Comparison of ENCODE assay signal across 14 cellular contexts in the genomic region with DNA sequence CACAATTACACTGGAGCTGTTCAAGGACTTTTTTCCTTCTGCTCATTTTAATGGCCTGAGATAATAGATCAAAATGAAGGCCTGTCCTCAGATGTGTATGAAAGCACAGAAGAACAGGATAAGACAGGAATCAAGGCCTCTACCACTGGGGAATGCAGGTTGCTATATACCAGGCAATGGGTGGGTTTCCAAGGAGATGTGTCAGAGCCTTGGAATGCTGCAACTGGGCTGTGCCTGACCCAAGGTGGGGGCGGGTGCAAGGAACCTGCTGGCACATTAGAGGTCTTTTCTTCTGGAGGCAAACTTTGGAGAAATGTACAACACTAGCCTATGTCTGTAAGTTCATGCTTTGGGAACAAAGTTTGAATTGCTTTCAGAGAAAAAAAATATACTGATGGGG. TPM values are rescaled to one million over a fixed set of nuclear protein-coding genes. Genes with fewer than 3 reads are reported as not detected.
DNase-seq lines count a peak whose midpoint lies in the region; FAIRE-seq and TF ChIP-seq lines count a peak whose summit lies in the region.
"Had no signal": no experiment of that assay in that cellular context is flagged by ENCODE, and none has a peak within 500 bp of the region (broad histone marks: within the 10 kb centered on the region; RNA-seq: fewer than 3 reads in every experiment).

No MANE protein-coding gene starts in this region.

- H3K27me3 Mint-ChIP-seq in MCF 10A (ENCODE audit: insufficient read depth, unreplicated experiment), result no peaks in the 10 kb centered on the region
- peaks cover 1% of the 10 kb centered on the region for H3K27me3 Mint-ChIP-seq in activated CD4-positive, alpha-beta memory T cell treated with anti-CD3 and anti-CD28 coated beads for 36 hours

- in situ Hi-C loops in ACHN (cut with HindIII; ENCODE audit: low pct_ligation_motif_present, low pct_unique_long_range_greater_than_20kb, low sequenced_read_pairs), result no loop called here

- no peaks in the 10 kb centered on the region for H4K20me1 ChIP-seq in keratinocyte (ENCODE audit: control insufficient read depth, extremely low read depth, insufficient read depth, low read length)

- no peaks in the 10 kb centered on the region for H3K79me2 ChIP-seq in keratinocyte (ENCODE audit: control insufficient read depth, insufficient read depth, low read length)

- peaks cover 6% of the 10 kb centered on the region for H3K36me3 Mint-ChIP-seq in MCF 10A (ENCODE audit: insufficient read depth, unreplicated experiment)
- no peaks in the 10 kb centered on the region for H3K36me3 Mint-ChIP-seq in activated CD4-positive, alpha-beta memory T cell treated with anti-CD3 and anti-CD28 coated beads for 36 hours

- H3K4me3 ChIP-seq in HUES64 (ENCODE audit: low read length) (no peak overlapping the region), keratinocyte (ENCODE audit: control insufficient read depth in 2 of 3, extremely low read depth in 1 of 3, insufficient read depth in 2 of 3, low read depth in 1 of 3, low read length in 3 of 3) (peak overlapping the region in 2 of 3 experiments; percentile 41 to 44)
- H3K4me3 ChIP-seq: K562, SJCRH30, spleen had no signal

- no peak overlapping the region for H3K27ac Mint-ChIP-seq in MCF 10A (ENCODE audit: low read depth, unreplicated experiment)
- H3K27ac Mint-ChIP-seq in activated CD4-positive, alpha-beta memory T cell treated with anti-CD3 and anti-CD28 coated beads for 36 hours, result no peak overlapping the region

- peak overlapping the region; percentile 50; the same call in 1 of the 2 replicates for H3K27ac ChIP-seq in HUES64 (ENCODE audit: low read depth, low read length)
- peak overlapping the region; percentile 99 for H3K27ac ChIP-seq in keratinocyte (ENCODE audit: control insufficient read depth, insufficient read depth, low read length)
- H3K27ac ChIP-seq in caudate nucleus (ENCODE audit: low read depth, low read length), result no peak overlapping the region
- H3K27ac ChIP-seq: SJCRH30, spleen had no signal

- H3K9me3 ChIP-seq in HUES64 (ENCODE audit: insufficient read depth, low read depth, low read length) (no peaks in the 10 kb centered on the region), keratinocyte (ENCODE audit: control insufficient read depth, low read depth, low read length) (peaks cover 2% of the 10 kb centered on the region)
- H3K9me3 ChIP-seq: SJCRH30, spleen had no signal

- H3K4me1 Mint-ChIP-seq in MCF 10A (ENCODE audit: insufficient read depth, unreplicated experiment), result peaks cover 26% of the 10 kb centered on the region
- H3K4me1 Mint-ChIP-seq in activated CD4-positive, alpha-beta memory T cell treated with anti-CD3 and anti-CD28 coated beads for 36 hours (ENCODE audit: low read depth), result no peaks in the 10 kb centered on the region

- no peaks in the 10 kb centered on the region for H3K9me3 Mint-ChIP-seq in MCF 10A (ENCODE audit: unreplicated experiment)
- H3K9me3 Mint-ChIP-seq in activated CD4-positive, alpha-beta memory T cell treated with anti-CD3 and anti-CD28 coated beads for 36 hours, result no peaks in the 10 kb centered on the region

- peak; percentile 95 for FAIRE-seq in keratinocyte (lab: Jason Lieb, UNC)
- FAIRE-seq: K562 had no signal

- WGBS in HUES64, result 32% methylated on average over 1 of the region's 1 CpG

- no peaks in the 10 kb centered on the region for H3K9me1 ChIP-seq in keratinocyte (ENCODE audit: control insufficient read depth, extremely low read depth, insufficient read depth, low read length)

- dilution Hi-C loops in keratinocyte (cut with MboI; ENCODE audit: extremely low pct_ligation_motif_present, low sequenced_read_pairs), result no loop called here

- H3K4me3 Mint-ChIP-seq in MCF 10A (ENCODE audit: unreplicated experiment), result no peak overlapping the region
- no peak overlapping the region for H3K4me3 Mint-ChIP-seq in activated CD4-positive, alpha-beta memory T cell treated with anti-CD3 and anti-CD28 coated beads for 36 hours

- BruUV-seq in MCF 10A (replicated peaks; lab: Mats Ljungman, UMichigan), result no TSS peak

- H3K36me3 ChIP-seq in HUES64 (ENCODE audit: insufficient read depth, low read length), result no peaks in the 10 kb centered on the region
- no peaks in the 10 kb centered on the region for H3K36me3 ChIP-seq in keratinocyte (ENCODE audit: control insufficient read depth in 2 of 2, extremely low read depth in 1 of 2, insufficient read depth in 2 of 2, low read length in 2 of 2)
- H3K36me3 ChIP-seq: SJCRH30, spleen had no signal

- H2AFZ ChIP-seq in keratinocyte (ENCODE audit: control insufficient read depth, low read length), result no peak overlapping the region

- TF ChIP-seq CTCF in MCF 10A (IDR thresholded peaks at IDR 0.05; ENCODE audit: unreplicated experiment) (no peak), keratinocyte (optimal IDR thresholded peaks at IDR 0.05 in 1 of 3, IDR thresholded peaks at IDR 0.05 in 1 of 3, conservative IDR thresholded peaks at IDR 0.05 in 1 of 3; ENCODE audit: extremely low read depth in 1 of 3, insufficient read depth in 2 of 3, low read length in 3 of 3) (no peak)

- H3K9ac ChIP-seq in HUES64 (ENCODE audit: low read depth, low read length), result peak overlapping the region; percentile 16; the same call in 1 of the 2 replicates
- H3K9ac ChIP-seq in keratinocyte (ENCODE audit: control insufficient read depth, extremely low read depth, insufficient read depth, low read length), result peak overlapping the region; percentile 79

- POLR2A ChIA-PET in MCF 10A (lab: Yijun Ruan, JAX), result interaction anchor here (0.6 to 8.0 kb wide), 15 partner anchors 9 to 308 kb away, joined by 3 to 69 read pairs (median 4); a partner anchor contains a TSS
- POLR2A ChIA-PET in activated CD4-positive, alpha-beta memory T cell treated with anti-CD3 and anti-CD28 coated beads for 36 hours (lab: Charles Lee), result no interaction called here

- H3K27me3 ChIP-seq in HUES64 (ENCODE audit: insufficient read depth, low read length) (no peaks in the 10 kb centered on the region), keratinocyte (ENCODE audit: control insufficient read depth, extremely low read depth, insufficient read depth, low read length) (no peaks in the 10 kb centered on the region)
- H3K27me3 ChIP-seq: SJCRH30 had no signal

- H3K4me2 ChIP-seq in keratinocyte (ENCODE audit: control insufficient read depth, extremely low read depth, insufficient read depth, low read depth, low read length), result peak overlapping the region; percentile 83

- CTCF ChIA-PET in MCF 10A (lab: Yijun Ruan, JAX), result interaction anchor here (0.8 to 2.5 kb wide), 3 partner anchors 22 to 548 kb away, joined by 3 to 9 read pairs (median 5); no protein-coding TSS in a partner anchor
- CTCF ChIA-PET in activated CD4-positive, alpha-beta memory T cell treated with anti-CD3 and anti-CD28 coated beads for 36 hours (lab: Charles Lee), result no interaction called here

- intact Hi-C loops in MCF 10A (cut with micrococcal nuclease) (loop anchor here (1.0 kb wide), 2 partner anchors 16 to 22 kb away; a partner anchor contains a TSS), posterior cingulate gyrus (cut with DNase I) (no loop called here)
- intact Hi-C loops in activated CD4-positive, alpha-beta memory T cell treated with anti-CD3 and anti-CD28 coated beads for 36 hours (cut with micrococcal nuclease), result no loop called here

- H3K4me1 ChIP-seq in HUES64 (ENCODE audit: insufficient read depth, low read length) (peaks cover 25% of the 10 kb centered on the region), keratinocyte (ENCODE audit: control insufficient read depth, extremely low read depth, insufficient read depth, low read length) (peaks cover 63% of the 10 kb centered on the region)
- H3K4me1 ChIP-seq: spleen had no signal

- DNase-seq in ACHN (peak; percentile 98), MCF 10A (ENCODE audit: unreplicated experiment) (peak; percentile 93), keratinocyte (ENCODE audit: low read depth, low spot score) (peak; percentile 94), T-helper 1 cell (no peak), posterior cingulate gyrus (no peak), caudate nucleus (lab: John Stamatoyannopoulos, UW) (no peak)
- DNase-seq in activated CD4-positive, alpha-beta memory T cell treated with anti-CD3 and anti-CD28 coated beads for 36 hours, result no peak
- DNase-seq: NCI-H345, SJCRH30, spleen had no signal

RNA-seq across cellular contexts. Expression of a gene that starts 21.7 kb away (rescaled TPM):
- 3.5 TPM for polyA plus RNA-seq in HUES64 (2013, experiment 1 of 2)
- 3.6 TPM for polyA plus RNA-seq in HUES64 (2013, experiment 2 of 2)
- 751 and 884 TPM in 2 replicates for total RNA-seq in MCF 10A (2022)
- 1,627 to 2,571 TPM (median 2,208 TPM) in 3 replicates for polyA plus RNA-seq in keratinocyte
- 350 TPM for polyA plus RNA-seq in keratinocyte (2011; ENCODE audit: low read depth)
- 688 and 783 TPM in 2 replicates for polyA plus RNA-seq in keratinocyte (2011; cell fraction: cytosol; rRNA removed)
- polyA plus RNA-seq in keratinocyte (2011; cell fraction: nucleus; rRNA removed), result 3,724 and 4,110 TPM in 2 replicates
- 312 and 2,583 TPM in 2 replicates for polyA plus RNA-seq in keratinocyte (2012; ENCODE audit: low replicate concordance)
- polyA minus RNA-seq in keratinocyte, result 2,532 to 3,187 TPM (median 2,714 TPM) in 3 replicates
- 1,597 TPM for polyA minus RNA-seq in keratinocyte (2011; cell fraction: cytosol; rRNA and poly(A)+ RNA removed)
- 4,972 and 7,290 TPM in 2 replicates for polyA minus RNA-seq in keratinocyte (2011; cell fraction: nucleus; rRNA and poly(A)+ RNA removed)
- total RNA-seq in activated CD4-positive, alpha-beta memory T cell treated with anti-CD3 and anti-CD28 coated beads for 36 hours, result not detected
- total RNA-seq: activated CD8-positive, alpha-beta memory T cell treated with anti-CD3 and anti-CD28 coated beads for 36 hours; mononuclear cell had no signal

Comparison
In these comparisons a context has a peak if more than half of its experiments do, and no peak if none do; other contexts are left out.
1. DNase-seq: peak in ACHN (single experiment), MCF 10A (single experiment) and keratinocyte (single experiment); none in T-helper 1 cell (0 of 5), posterior cingulate gyrus (0 of 10), activated CD4-positive, alpha-beta memory T cell treated with anti-CD3 and anti-CD28 coated beads for 36 hours (single experiment) and caudate nucleus (0 of 61).
2. RNA of a gene that starts 21.7 kb away (total RNA-seq): 751 to 884 TPM in MCF 10A; not detected in activated CD4-positive, alpha-beta memory T cell treated with anti-CD3 and anti-CD28 coated beads for 36 hours; every median in the first group is over 100 times any median in the second.